20 cellular contexts compared by ENCODE assay signal in the genomic region with DNA sequence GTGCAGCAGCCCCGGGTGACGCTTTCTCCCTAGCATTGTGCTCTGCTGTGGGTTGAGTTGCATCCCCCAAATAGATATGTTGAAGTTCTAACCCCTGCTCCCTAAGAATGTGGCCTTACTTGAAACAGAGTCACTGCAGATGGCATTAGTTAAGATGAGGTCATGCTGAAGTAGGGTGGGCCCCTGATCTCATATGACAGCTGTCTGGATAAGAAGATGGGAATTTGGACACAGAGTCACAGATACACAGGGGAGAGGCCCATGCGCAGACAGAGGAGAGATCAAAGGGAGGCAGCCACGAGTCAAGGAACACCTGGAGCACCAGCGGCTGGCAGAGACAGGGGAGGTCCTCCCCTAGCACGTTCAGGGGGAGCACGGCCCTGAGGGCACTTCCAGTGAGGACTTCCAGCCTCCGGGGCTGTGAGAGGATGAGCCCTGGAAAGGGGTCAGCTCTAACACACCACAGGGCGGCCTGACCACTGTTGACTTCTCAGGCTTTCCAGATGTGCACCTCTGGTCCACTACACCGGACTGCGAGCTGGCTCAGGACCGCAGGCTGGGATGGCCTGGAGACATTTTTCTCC. TPM values are rescaled to one million over a fixed set of nuclear protein-coding genes. Genes with fewer than 3 reads are reported as not detected.
DNase-seq lines count a peak whose midpoint lies in the region; ATAC-seq, FAIRE-seq and TF ChIP-seq lines count a peak whose summit lies in the region.
"Had no signal": no experiment of that assay in that cellular context is flagged by ENCODE, and none has a peak within 500 bp of the region (broad histone marks: within the 10 kb centered on the region; RNA-seq: fewer than 3 reads in every experiment).

No MANE protein-coding gene starts in this region.

- H3K27ac ChIP-seq in right atrium auricular region: no peak overlapping the region
- H3K27ac ChIP-seq in naive thymus-derived CD4-positive, alpha-beta T cell (ENCODE audit: low read depth, low read length): no peak overlapping the region
- H3K27ac ChIP-seq in effector memory CD4-positive, alpha-beta T cell (ENCODE audit: insufficient read depth, low read length, poor library complexity, severe bottlenecking): no peak overlapping the region

- peaks cover 33 to 53% (median 50%) of the 10 kb centered on the region in 7 donors for H3K4me1 Mint-ChIP-seq in naive thymus-derived CD4-positive, alpha-beta T cell

- ATAC-seq in left ventricle myocardium superior: no peak
- no peak for ATAC-seq in naive thymus-derived CD4-positive, alpha-beta T cell
- ATAC-seq in HG03378 (IDR thresholded peaks at IDR 0.05; ENCODE audit: unreplicated experiment): no peak
- ATAC-seq: PC-3 had no signal

- CTCF ChIA-PET in naive thymus-derived CD4-positive, alpha-beta T cell (lab: Charles Lee): interaction anchor here (1.1 kb wide), 1 partner anchor 11 kb away, joined by 3 read pairs; no protein-coding TSS in a partner anchor

- POLR2A ChIA-PET in naive thymus-derived CD4-positive, alpha-beta T cell (lab: Charles Lee): no interaction called here

- no peaks in the 10 kb centered on the region for H3K27me3 ChIP-seq in right atrium auricular region
- no peaks in the 10 kb centered on the region for H3K27me3 ChIP-seq in bronchial epithelial cell (ENCODE audit: control insufficient read depth, insufficient read depth, low read length)
- H3K27me3 ChIP-seq in naive thymus-derived CD4-positive, alpha-beta T cell (ENCODE audit: control insufficient read depth in 2 of 2, insufficient read depth in 2 of 2, low read length in 2 of 2): no peaks in the 10 kb centered on the region
- no peaks in the 10 kb centered on the region for H3K27me3 ChIP-seq in effector memory CD4-positive, alpha-beta T cell (replicated peaks; ENCODE audit: control insufficient read depth, insufficient read depth, low read length, poor library complexity, severe bottlenecking)

- peak overlapping the region in 1 of 10 donors; percentile 39 for H3K4me3 Mint-ChIP-seq in naive thymus-derived CD4-positive, alpha-beta T cell

- H3K36me3 Mint-ChIP-seq in naive thymus-derived CD4-positive, alpha-beta T cell: peaks cover 0 to 12% (median 4%) of the 10 kb centered on the region in 5 donors

- H3K9me3 ChIP-seq in right atrium auricular region: no peaks in the 10 kb centered on the region
- H3K9me3 ChIP-seq in naive thymus-derived CD4-positive, alpha-beta T cell (ENCODE audit: control insufficient read depth in 2 of 3, low read length in 3 of 3): no peaks in the 10 kb centered on the region
- H3K9me3 ChIP-seq in effector memory CD4-positive, alpha-beta T cell (ENCODE audit: control insufficient read depth, low read length): no peaks in the 10 kb centered on the region

- TF ChIP-seq CTCF in right atrium auricular region (IDR thresholded peaks at IDR 0.05) (no peak), bronchial epithelial cell (IDR thresholded peaks at IDR 0.05; ENCODE audit: insufficient read depth, low read length, severe bottlenecking) (no peak)

- intact Hi-C loops in left ventricle myocardium superior (cut with micrococcal nuclease): no loop called here
- intact Hi-C loops in naive thymus-derived CD4-positive, alpha-beta T cell (cut with micrococcal nuclease): no loop called here

- peaks cover 0 to 51% of the 10 kb centered on the region in 2 donors for H3K4me1 ChIP-seq in right atrium auricular region
- peaks cover 17 to 33% of the 10 kb centered on the region in 2 donors for H3K4me1 ChIP-seq in naive thymus-derived CD4-positive, alpha-beta T cell (ENCODE audit: control insufficient read depth in 2 of 2, insufficient read depth in 2 of 2, low read length in 2 of 2)
- peaks cover 27% of the 10 kb centered on the region for H3K4me1 ChIP-seq in effector memory CD4-positive, alpha-beta T cell (ENCODE audit: control insufficient read depth, insufficient read depth, low read length, poor library complexity, severe bottlenecking)

- peak; percentile 23 for FAIRE-seq in bronchial epithelial cell (lab: Jason Lieb, UNC)

- H3K36me3 ChIP-seq in right atrium auricular region (no peaks in the 10 kb centered on the region), bronchial epithelial cell (ENCODE audit: control insufficient read depth, insufficient read depth, low read length) (no peaks in the 10 kb centered on the region)
- H3K36me3 ChIP-seq in naive thymus-derived CD4-positive, alpha-beta T cell (ENCODE audit: control insufficient read depth in 2 of 3, insufficient read depth in 3 of 3, low read length in 3 of 3): peaks cover 0 to 10% (median 0%) of the 10 kb centered on the region in 3 experiments
- H3K36me3 ChIP-seq in effector memory CD4-positive, alpha-beta T cell (ENCODE audit: control insufficient read depth, insufficient read depth, low read length): no peaks in the 10 kb centered on the region

- H3K9me3 Mint-ChIP-seq in naive thymus-derived CD4-positive, alpha-beta T cell: peaks cover 0 to 1% (median 0%) of the 10 kb centered on the region in 11 donors

- H3K27ac Mint-ChIP-seq in naive thymus-derived CD4-positive, alpha-beta T cell: peak overlapping the region in 5 of 9 donors; percentile 3 to 60 (median 26)

- DNase-seq in left ventricle myocardium superior (peak; percentile 23), right atrium auricular region (ENCODE audit: low spot score) (no peak), bronchial epithelial cell (ENCODE audit: low read depth) (no peak), NCI-H748 (lab: John Stamatoyannopoulos, UW; ENCODE audit: unreplicated experiment) (no peak)
- DNase-seq in naive thymus-derived CD4-positive, alpha-beta T cell: no peak
- DNase-seq in effector memory CD4-positive, alpha-beta T cell: no peak
- DNase-seq: C1 segment of cervical spinal cord, DMS79 treated with DMSO at 0.1 percent for 48 hours, KBM-7, NCI-H1105 treated with DMSO at 0.1 percent for 48 hours, NCI-H187, NCI-H2107, NCI-H510A treated with DMSO at 0.1 percent for 48 hours, PC-3, RPMI8226, SIG-M5 had no signal

- no peak overlapping the region for H3K4me3 ChIP-seq in right atrium auricular region
- no peak overlapping the region for H3K4me3 ChIP-seq in bronchial epithelial cell (ENCODE audit: low read depth, low read length)
- H3K4me3 ChIP-seq in naive thymus-derived CD4-positive, alpha-beta T cell (ENCODE audit: low read length): no peak overlapping the region
- no peak overlapping the region for H3K4me3 ChIP-seq in effector memory CD4-positive, alpha-beta T cell (ENCODE audit: insufficient read depth, low read depth, low read length, poor library complexity, severe bottlenecking)

- H3K27me3 Mint-ChIP-seq in naive thymus-derived CD4-positive, alpha-beta T cell: no peaks in the 10 kb centered on the region

RNA-seq across cellular contexts. Expression of gene ABCG1, which starts 46.4 kb away (rescaled TPM):
- total RNA-seq in left ventricle myocardium superior: 11.1 TPM
- total RNA-seq in right atrium auricular region: 10 to 100 TPM in 1 of 2 donors, 1 to 10 TPM in 1; 7.9 to 12.3 TPM
- 132 and 138 TPM in 2 replicates for total RNA-seq in bronchial epithelial cell
- 10 to 100 TPM in 3 of 5 experiments, under 1 TPM in 2; 0.67 to 49.7 (median 17.0) TPM for total RNA-seq in naive thymus-derived CD4-positive, alpha-beta T cell
- polyA plus RNA-seq in naive thymus-derived CD4-positive, alpha-beta T cell: 10 to 100 TPM; 11.1 to 25.3 TPM

RNA-seq across cellular contexts. Expression of gene TFF3, which starts 49.9 kb away (rescaled TPM):
- total RNA-seq in left ventricle myocardium superior: 5.3 TPM
- 1 to 10 TPM; 5.0 TPM for total RNA-seq in right atrium auricular region
- total RNA-seq in bronchial epithelial cell: 0.26 and 0.64 TPM in 2 replicates
- not detected for total RNA-seq in naive thymus-derived CD4-positive, alpha-beta T cell
- polyA plus RNA-seq in naive thymus-derived CD4-positive, alpha-beta T cell: not detected
- total RNA-seq: A673, G401, H4 had no signal
